In the genomic region with DNA sequence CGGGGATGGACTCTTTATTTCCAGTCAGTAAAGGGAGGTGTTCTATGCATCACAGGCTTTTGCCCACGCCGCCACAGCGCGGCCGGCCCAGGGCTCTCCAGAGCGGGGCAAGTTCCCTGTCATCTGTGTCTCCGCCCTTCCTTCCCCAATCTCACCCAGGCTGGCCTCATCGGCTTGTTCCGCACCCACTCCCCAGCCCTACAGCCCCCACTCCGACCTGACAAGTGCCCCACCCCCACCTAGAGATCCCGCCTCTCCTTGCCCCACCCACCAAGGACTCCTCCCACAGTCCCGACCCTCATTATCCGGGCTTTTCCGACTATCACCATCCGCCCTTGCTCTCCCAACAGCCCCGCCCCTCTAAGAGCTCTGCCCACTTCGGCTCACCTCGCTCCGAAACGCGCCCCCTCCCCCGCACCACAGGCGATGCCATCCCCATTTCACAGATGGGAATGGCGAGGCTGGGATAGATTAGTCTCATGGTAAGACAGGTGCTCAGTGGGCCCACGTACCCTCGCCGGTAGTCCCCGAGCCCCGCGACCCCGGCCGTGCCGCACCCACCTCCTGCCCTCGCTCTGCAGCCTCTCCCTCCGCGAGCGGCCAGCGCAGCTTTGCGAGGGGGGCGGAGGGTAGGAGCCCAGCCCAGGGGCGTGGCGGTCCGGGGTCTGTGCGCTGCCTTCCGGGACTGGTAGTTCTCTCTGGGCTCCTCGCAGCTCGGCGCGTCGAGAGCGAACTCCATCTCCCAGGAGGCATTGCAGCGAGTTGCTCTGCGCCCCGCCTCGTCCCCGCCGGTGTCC, we compare ENCODE assay signal across 1 cellular context.
TF ChIP-seq lines count a peak whose summit lies in the region.

A gene with protein sequence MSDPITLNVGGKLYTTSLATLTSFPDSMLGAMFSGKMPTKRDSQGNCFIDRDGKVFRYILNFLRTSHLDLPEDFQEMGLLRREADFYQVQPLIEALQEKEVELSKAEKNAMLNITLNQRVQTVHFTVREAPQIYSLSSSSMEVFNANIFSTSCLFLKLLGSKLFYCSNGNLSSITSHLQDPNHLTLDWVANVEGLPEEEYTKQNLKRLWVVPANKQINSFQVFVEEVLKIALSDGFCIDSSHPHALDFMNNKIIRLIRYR (minus strand): TSS at position 615 of the 797 bp plus-strand sequence. CDS start 14,072 bp downstream, outside the sequence.

TF ChIP-seq in HepG2, 621 proteins besides CTCF, POLR2A, EP300 and RAD21 (continues in another document):
- TF ChIP-seq, protein P1, sequence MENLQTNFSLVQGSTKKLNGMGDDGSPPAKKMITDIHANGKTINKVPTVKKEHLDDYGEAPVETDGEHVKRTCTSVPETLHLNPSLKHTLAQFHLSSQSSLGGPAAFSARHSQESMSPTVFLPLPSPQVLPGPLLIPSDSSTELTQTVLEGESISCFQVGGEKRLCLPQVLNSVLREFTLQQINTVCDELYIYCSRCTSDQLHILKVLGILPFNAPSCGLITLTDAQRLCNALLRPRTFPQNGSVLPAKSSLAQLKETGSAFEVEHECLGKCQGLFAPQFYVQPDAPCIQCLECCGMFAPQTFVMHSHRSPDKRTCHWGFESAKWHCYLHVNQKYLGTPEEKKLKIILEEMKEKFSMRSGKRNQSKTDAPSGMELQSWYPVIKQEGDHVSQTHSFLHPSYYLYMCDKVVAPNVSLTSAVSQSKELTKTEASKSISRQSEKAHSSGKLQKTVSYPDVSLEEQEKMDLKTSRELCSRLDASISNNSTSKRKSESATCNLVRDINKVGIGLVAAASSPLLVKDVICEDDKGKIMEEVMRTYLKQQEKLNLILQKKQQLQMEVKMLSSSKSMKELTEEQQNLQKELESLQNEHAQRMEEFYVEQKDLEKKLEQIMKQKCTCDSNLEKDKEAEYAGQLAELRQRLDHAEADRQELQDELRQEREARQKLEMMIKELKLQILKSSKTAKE (CRISPR knock-in tag; IDR thresholded peaks at IDR 0.05; ENCODE audit: borderline replicate concordance), result peak; percentile 30; the same call in 1 of the 2 replicates
- TF ChIP-seq, protein P2, sequence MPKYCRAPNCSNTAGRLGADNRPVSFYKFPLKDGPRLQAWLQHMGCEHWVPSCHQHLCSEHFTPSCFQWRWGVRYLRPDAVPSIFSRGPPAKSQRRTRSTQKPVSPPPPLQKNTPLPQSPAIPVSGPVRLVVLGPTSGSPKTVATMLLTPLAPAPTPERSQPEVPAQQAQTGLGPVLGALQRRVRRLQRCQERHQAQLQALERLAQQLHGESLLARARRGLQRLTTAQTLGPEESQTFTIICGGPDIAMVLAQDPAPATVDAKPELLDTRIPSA (CRISPR knock-in tag; IDR thresholded peaks at IDR 0.05; ENCODE audit: borderline replicate concordance), result peak; percentile 58; the same call in 1 of the 2 replicates
- 0 out of 2 replicates have a peak, but pooled peaks have one; percentile 28 for TF ChIP-seq ZNF790 (CRISPR knock-in tag; IDR thresholded peaks at IDR 0.05; ENCODE audit: borderline replicate concordance)
- no peak for TF ChIP-seq CEBPB (IDR thresholded peaks at IDR 0.05; ENCODE audit: borderline replicate concordance, low read depth, low read length)
- TF ChIP-seq, protein P3, sequence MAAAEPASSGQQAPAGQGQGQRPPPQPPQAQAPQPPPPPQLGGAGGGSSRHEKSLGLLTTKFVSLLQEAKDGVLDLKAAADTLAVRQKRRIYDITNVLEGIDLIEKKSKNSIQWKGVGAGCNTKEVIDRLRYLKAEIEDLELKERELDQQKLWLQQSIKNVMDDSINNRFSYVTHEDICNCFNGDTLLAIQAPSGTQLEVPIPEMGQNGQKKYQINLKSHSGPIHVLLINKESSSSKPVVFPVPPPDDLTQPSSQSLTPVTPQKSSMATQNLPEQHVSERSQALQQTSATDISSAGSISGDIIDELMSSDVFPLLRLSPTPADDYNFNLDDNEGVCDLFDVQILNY (CRISPR knock-in tag; conservative IDR thresholded peaks at IDR 0.05), result peak; percentile 52; the same call in 1 of the 2 replicates
- TF ChIP-seq ZFP36 (IDR thresholded peaks at IDR 0.05; ENCODE audit: borderline replicate concordance, low read depth, low read length, partially characterized antibody), result no peak
- TF ChIP-seq ERF (CRISPR knock-in tag; IDR thresholded peaks at IDR 0.05), result peak; percentile 79; the same call in 1 of the 2 replicates
- no peak; the same call in 1 of the 2 replicates for TF ChIP-seq NCOA2 (CRISPR knock-in tag; IDR thresholded peaks at IDR 0.05)
- no peak for TF ChIP-seq GTF2F1 (IDR thresholded peaks at IDR 0.05; ENCODE audit: low read length)
- TF ChIP-seq FOXA3 (CRISPR knock-in tag; IDR thresholded peaks at IDR 0.05), result no peak; the same call in 1 of the 2 replicates
- no peak for TF ChIP-seq HNRNPUL1 (IDR thresholded peaks at IDR 0.05; ENCODE audit: low read depth, low read length)
- TF ChIP-seq THAP11 (CRISPR knock-in tag; IDR thresholded peaks at IDR 0.05), result peak; percentile 99
- TF ChIP-seq HNRNPL (IDR thresholded peaks at IDR 0.05; ENCODE audit: low read depth, low read length), result no peak
- TF ChIP-seq ZSCAN20 (CRISPR knock-in tag; IDR thresholded peaks at IDR 0.05; ENCODE audit: borderline replicate concordance), result no peak
- TF ChIP-seq MATR3 (CRISPR knock-in tag; IDR thresholded peaks at IDR 0.05), result no peak
- no peak for TF ChIP-seq ZNF652 (CRISPR knock-in tag; IDR thresholded peaks at IDR 0.05; ENCODE audit: borderline replicate concordance, low read depth)
- TF ChIP-seq ZNF572 (CRISPR knock-in tag; IDR thresholded peaks at IDR 0.05), result peak; percentile 88; the same call in 1 of the 2 replicates
- TF ChIP-seq CHCHD3 (CRISPR knock-in tag; IDR thresholded peaks at IDR 0.05), result no peak
- TF ChIP-seq, protein P4, sequence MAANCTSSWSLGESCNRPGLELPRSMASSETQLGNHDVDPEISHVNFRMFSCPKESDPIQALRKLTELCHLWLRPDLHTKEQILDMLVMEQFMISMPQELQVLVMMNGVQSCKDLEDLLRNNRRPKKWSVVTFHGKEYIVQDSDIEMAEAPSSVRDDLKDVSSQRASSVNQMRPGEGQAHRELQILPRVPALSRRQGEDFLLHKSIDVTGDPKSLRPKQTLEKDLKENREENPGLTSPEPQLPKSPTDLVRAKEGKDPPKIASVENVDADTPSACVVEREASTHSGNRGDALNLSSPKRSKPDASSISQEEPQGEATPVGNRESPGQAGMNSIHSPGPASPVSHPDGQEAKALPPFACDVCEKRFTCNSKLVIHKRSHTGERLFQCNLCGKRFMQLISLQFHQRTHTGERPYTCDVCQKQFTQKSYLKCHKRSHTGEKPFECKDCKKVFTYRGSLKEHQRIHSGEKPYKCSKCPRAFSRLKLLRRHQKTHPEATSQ (CRISPR knock-in tag; IDR thresholded peaks at IDR 0.05; ENCODE audit: borderline replicate concordance), result no peak
- no peak for TF ChIP-seq ZNF558 (CRISPR knock-in tag; IDR thresholded peaks at IDR 0.05; ENCODE audit: borderline replicate concordance)
- no peak for TF ChIP-seq NBN (conservative IDR thresholded peaks at IDR 0.05)
- no peak for TF ChIP-seq TEAD2 (CRISPR knock-in tag; IDR thresholded peaks at IDR 0.05)
- no peak for TF ChIP-seq SMYD3 (CRISPR knock-in tag; IDR thresholded peaks at IDR 0.05)
- TF ChIP-seq ZNF616 (CRISPR knock-in tag; IDR thresholded peaks at IDR 0.05; ENCODE audit: low read depth), result no peak; the same call in 1 of the 2 replicates
- TF ChIP-seq, protein P5, sequence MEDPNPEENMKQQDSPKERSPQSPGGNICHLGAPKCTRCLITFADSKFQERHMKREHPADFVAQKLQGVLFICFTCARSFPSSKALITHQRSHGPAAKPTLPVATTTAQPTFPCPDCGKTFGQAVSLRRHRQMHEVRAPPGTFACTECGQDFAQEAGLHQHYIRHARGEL (CRISPR knock-in tag; IDR thresholded peaks at IDR 0.05), result no peak
- no peak for TF ChIP-seq NR3C1 (CRISPR knock-in tag; IDR thresholded peaks at IDR 0.05)
- TF ChIP-seq NFKBIZ (CRISPR knock-in tag; IDR thresholded peaks at IDR 0.05), result no peak
- TF ChIP-seq ZFP37 (CRISPR knock-in tag; IDR thresholded peaks at IDR 0.05; ENCODE audit: borderline replicate concordance), result no peak
- no peak for TF ChIP-seq SNRNP70 (IDR thresholded peaks at IDR 0.05; ENCODE audit: low read depth, low read length)
- TF ChIP-seq IKZF4 (CRISPR knock-in tag; IDR thresholded peaks at IDR 0.05; ENCODE audit: borderline replicate concordance, low read depth, not compliant biosample characterization), result no peak
- TF ChIP-seq ZFP1 (CRISPR knock-in tag; IDR thresholded peaks at IDR 0.05), result no peak; the same call in 1 of the 2 replicates
- TF ChIP-seq ZNF83 (CRISPR knock-in tag; IDR thresholded peaks at IDR 0.05; ENCODE audit: borderline replicate concordance), result no peak
- TF ChIP-seq KLF11 (CRISPR knock-in tag; IDR thresholded peaks at IDR 0.05), result no peak
- TF ChIP-seq KDM4B (CRISPR knock-in tag; IDR thresholded peaks at IDR 0.05), result peak; percentile 67; the same call in 1 of the 2 replicates
- no peak for TF ChIP-seq NFE2L2 (IDR thresholded peaks at IDR 0.05; ENCODE audit: low read length)
- TF ChIP-seq ZNF660 (CRISPR knock-in tag; IDR thresholded peaks at IDR 0.05; ENCODE audit: borderline replicate concordance, low read depth), result no peak
- peak; percentile 60; the same call in 1 of the 2 replicates for TF ChIP-seq ETV5 (CRISPR knock-in tag; IDR thresholded peaks at IDR 0.05; ENCODE audit: borderline replicate concordance)
- TF ChIP-seq, protein P6, sequence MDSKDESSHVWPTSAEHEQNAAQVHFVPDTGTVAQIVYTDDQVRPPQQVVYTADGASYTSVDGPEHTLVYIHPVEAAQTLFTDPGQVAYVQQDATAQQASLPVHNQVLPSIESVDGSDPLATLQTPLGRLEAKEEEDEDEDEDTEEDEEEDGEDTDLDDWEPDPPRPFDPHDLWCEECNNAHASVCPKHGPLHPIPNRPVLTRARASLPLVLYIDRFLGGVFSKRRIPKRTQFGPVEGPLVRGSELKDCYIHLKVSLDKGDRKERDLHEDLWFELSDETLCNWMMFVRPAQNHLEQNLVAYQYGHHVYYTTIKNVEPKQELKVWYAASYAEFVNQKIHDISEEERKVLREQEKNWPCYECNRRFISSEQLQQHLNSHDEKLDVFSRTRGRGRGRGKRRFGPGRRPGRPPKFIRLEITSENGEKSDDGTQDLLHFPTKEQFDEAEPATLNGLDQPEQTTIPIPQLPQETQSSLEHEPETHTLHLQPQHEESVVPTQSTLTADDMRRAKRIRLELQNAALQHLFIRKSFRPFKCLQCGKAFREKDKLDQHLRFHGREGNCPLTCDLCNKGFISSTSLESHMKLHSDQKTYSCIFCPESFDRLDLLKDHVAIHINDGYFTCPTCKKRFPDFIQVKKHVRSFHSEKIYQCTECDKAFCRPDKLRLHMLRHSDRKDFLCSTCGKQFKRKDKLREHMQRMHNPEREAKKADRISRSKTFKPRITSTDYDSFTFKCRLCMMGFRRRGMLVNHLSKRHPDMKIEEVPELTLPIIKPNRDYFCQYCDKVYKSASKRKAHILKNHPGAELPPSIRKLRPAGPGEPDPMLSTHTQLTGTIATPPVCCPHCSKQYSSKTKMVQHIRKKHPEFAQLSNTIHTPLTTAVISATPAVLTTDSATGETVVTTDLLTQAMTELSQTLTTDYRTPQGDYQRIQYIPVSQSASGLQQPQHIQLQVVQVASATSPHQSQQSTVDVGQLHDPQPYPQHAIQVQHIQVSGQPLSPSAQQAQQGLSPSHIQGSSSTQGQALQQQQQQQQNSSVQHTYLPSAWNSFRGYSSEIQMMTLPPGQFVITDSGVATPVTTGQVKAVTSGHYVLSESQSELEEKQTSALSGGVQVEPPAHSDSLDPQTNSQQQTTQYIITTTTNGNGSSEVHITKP (CRISPR knock-in tag; IDR thresholded peaks at IDR 0.05; ENCODE audit: low read depth), result 0 out of 2 replicates have a peak, but pooled peaks have one; percentile 54
- peak; percentile 50; the same call in 1 of the 2 replicates for TF ChIP-seq ZNF891 (CRISPR knock-in tag; IDR thresholded peaks at IDR 0.05)
- TF ChIP-seq U2AF2 (IDR thresholded peaks at IDR 0.05; ENCODE audit: low read depth, low read length), result 0 out of 2 replicates have a peak, but pooled peaks have one; percentile 36
- TF ChIP-seq, protein P7, sequence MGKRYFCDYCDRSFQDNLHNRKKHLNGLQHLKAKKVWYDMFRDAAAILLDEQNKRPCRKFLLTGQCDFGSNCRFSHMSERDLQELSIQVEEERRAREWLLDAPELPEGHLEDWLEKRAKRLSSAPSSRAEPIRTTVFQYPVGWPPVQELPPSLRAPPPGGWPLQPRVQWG (CRISPR knock-in tag; IDR thresholded peaks at IDR 0.05; ENCODE audit: borderline replicate concordance, low read depth), result no peak
- no peak for TF ChIP-seq SRSF4 (IDR thresholded peaks at IDR 0.05; ENCODE audit: low read depth, low read length, poor library complexity, severe bottlenecking)
- TF ChIP-seq ZNF230 (CRISPR knock-in tag; IDR thresholded peaks at IDR 0.05), result no peak; the same call in 1 of the 2 replicates
- peak; percentile 70 for TF ChIP-seq KLF12 (CRISPR knock-in tag; IDR thresholded peaks at IDR 0.05; ENCODE audit: borderline replicate concordance)
- TF ChIP-seq SNAPC2 (CRISPR knock-in tag; IDR thresholded peaks at IDR 0.05), result no peak
- no peak for TF ChIP-seq ONECUT2 (CRISPR knock-in tag; IDR thresholded peaks at IDR 0.05)
- TF ChIP-seq HOXA9 (CRISPR knock-in tag; IDR thresholded peaks at IDR 0.05; ENCODE audit: borderline replicate concordance), result peak; percentile 45; the same call in 1 of the 2 replicates
- peak; percentile 84; the same call in 1 of the 2 replicates for TF ChIP-seq ZNF44 (CRISPR knock-in tag; IDR thresholded peaks at IDR 0.05)
- TF ChIP-seq, protein P8, sequence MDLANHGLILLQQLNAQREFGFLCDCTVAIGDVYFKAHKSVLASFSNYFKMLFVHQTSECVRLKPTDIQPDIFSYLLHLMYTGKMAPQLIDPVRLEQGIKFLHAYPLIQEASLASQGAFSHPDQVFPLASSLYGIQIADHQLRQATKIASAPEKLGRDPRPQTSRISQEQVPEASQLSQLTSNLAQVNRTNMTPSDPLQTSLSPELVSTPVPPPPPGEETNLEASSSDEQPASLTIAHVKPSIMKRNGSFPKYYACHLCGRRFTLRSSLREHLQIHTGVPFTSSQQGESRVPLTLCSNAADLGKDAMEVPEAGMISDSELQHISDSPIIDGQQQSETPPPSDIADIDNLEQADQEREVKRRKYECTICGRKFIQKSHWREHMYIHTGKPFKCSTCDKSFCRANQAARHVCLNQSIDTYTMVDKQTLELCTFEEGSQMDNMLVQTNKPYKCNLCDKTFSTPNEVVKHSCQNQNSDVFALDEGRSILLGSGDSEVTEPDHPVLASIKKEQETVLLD (CRISPR knock-in tag; IDR thresholded peaks at IDR 0.05; ENCODE audit: low read depth), result peak; percentile 64; the same call in 1 of the 2 replicates
- peak; percentile 96 for TF ChIP-seq RBM39 (IDR thresholded peaks at IDR 0.05; ENCODE audit: low read depth, low read length, poor library complexity, severe bottlenecking)
- TF ChIP-seq CENPT (CRISPR knock-in tag; IDR thresholded peaks at IDR 0.05; ENCODE audit: low read depth), result no peak
- peak; percentile 97 for TF ChIP-seq ADNP (CRISPR knock-in tag; IDR thresholded peaks at IDR 0.05)
- TF ChIP-seq HMGA1 (CRISPR knock-in tag; conservative IDR thresholded peaks at IDR 0.05), result no peak
- TF ChIP-seq ZBTB1 (CRISPR knock-in tag; IDR thresholded peaks at IDR 0.05; ENCODE audit: borderline replicate concordance), result 0 out of 2 replicates have a peak, but pooled peaks have one; percentile 73
- no peak for TF ChIP-seq CC2D1A (CRISPR knock-in tag; IDR thresholded peaks at IDR 0.05)
- TF ChIP-seq HMG20B (CRISPR knock-in tag; conservative IDR thresholded peaks at IDR 0.05), result 0 out of 2 replicates have a peak, but pooled peaks have one; percentile 22
